Comparison of ENCODE assay signal across 6 cellular contexts in the genomic region with DNA sequence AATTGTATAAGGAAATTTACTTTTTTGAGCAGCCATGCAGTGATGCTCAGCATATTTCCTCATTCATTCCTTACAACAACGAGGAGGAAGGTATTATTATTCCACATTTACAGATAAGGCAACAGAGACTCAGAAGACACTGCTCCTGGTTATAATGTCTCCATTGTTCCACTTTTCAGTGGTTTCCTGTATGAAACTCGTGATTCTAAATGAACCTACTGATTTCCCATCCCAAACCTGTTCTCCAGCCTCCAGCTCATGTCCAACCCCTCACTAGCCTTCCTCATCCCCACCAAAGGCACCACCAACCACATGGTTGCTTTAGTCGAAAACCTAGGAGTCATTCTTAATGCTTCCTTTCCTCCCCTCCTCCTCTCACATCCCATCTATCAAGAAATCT.
"Had no signal": no experiment of that assay in that cellular context is flagged by ENCODE, and none has a peak within 500 bp of the region (broad histone marks: within the 10 kb centered on the region; RNA-seq: fewer than 3 reads in every experiment).

No MANE protein-coding gene starts in this region.

- H3K4me3 ChIP-seq: GM23248, HAP-1 had no signal

- H3K9ac ChIP-seq: GM23248 had no signal

- DNase-seq: GM23248, GOT3, H7, HFFc6, IMR-90 had no signal

- H2AFZ ChIP-seq: GM23248 had no signal

- H3K4me3 Mint-ChIP-seq: HFFc6 had no signal

- H3K27ac ChIP-seq: GM23248 had no signal

- H3K27ac Mint-ChIP-seq: HFFc6 had no signal

- H3K36me3 ChIP-seq: HAP-1 had no signal
